In genomic region chr22:19884161-19884953, GRCh38 we compare ENCODE assay signal across 1 cellular context.
TF ChIP-seq lines count a peak whose summit lies in the region.

No MANE protein-coding gene starts in this region.

TF ChIP-seq in K562, 482 proteins besides CTCF, POLR2A, EP300 and RAD21:
- TF ChIP-seq, protein P1, sequence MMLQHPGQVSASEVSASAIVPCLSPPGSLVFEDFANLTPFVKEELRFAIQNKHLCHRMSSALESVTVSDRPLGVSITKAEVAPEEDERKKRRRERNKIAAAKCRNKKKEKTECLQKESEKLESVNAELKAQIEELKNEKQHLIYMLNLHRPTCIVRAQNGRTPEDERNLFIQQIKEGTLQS (IDR thresholded peaks at IDR 0.05) = no peak
- TF ChIP-seq, protein P1 (CRISPR knock-in tag; conservative IDR thresholded peaks at IDR 0.05) = no peak
- TF ChIP-seq ARID2 (IDR thresholded peaks at IDR 0.05) = no peak
- no peak for TF ChIP-seq MCM2 (IDR thresholded peaks at IDR 0.05; ENCODE audit: low read depth)
- 0 out of 2 replicates have a peak, but pooled peaks have one; percentile 38 for TF ChIP-seq SRSF3 (IDR thresholded peaks at IDR 0.05; ENCODE audit: insufficient read depth, low read length)
- TF ChIP-seq, protein P2, sequence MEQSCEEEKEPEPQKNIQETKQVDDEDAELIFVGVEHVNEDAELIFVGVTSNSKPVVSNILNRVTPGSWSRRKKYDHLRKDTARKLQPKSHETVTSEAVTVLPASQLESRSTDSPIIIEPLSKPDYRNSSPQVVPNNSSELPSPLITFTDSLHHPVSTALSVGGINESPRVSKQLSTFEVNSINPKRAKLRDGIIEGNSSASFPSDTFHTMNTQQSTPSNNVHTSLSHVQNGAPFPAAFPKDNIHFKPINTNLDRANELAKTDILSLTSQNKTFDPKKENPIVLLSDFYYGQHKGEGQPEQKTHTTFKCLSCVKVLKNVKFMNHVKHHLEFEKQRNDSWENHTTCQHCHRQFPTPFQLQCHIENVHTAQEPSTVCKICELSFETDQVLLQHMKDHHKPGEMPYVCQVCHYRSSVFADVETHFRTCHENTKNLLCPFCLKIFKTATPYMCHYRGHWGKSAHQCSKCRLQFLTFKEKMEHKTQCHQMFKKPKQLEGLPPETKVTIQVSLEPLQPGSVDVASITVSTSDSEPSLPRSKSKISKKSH (CRISPR knock-in tag; IDR thresholded peaks at IDR 0.05) = no peak
- TF ChIP-seq THAP12 (CRISPR knock-in tag; IDR thresholded peaks at IDR 0.05) = 0 out of 2 replicates have a peak, but pooled peaks have one; percentile 7
- TF ChIP-seq ATF7 (IDR thresholded peaks at IDR 0.05) = no peak
- peak; percentile 24 for TF ChIP-seq PRMT5 (CRISPR knock-in tag; IDR thresholded peaks at IDR 0.05)
- TF ChIP-seq NCOA6 (IDR thresholded peaks at IDR 0.05) = no peak
- TF ChIP-seq MLX (CRISPR knock-in tag; conservative IDR thresholded peaks at IDR 0.05) = 0 out of 4 replicates have a peak, but pooled peaks of 1 of the 2 experiments have one; percentile 16
- TF ChIP-seq, protein P3, sequence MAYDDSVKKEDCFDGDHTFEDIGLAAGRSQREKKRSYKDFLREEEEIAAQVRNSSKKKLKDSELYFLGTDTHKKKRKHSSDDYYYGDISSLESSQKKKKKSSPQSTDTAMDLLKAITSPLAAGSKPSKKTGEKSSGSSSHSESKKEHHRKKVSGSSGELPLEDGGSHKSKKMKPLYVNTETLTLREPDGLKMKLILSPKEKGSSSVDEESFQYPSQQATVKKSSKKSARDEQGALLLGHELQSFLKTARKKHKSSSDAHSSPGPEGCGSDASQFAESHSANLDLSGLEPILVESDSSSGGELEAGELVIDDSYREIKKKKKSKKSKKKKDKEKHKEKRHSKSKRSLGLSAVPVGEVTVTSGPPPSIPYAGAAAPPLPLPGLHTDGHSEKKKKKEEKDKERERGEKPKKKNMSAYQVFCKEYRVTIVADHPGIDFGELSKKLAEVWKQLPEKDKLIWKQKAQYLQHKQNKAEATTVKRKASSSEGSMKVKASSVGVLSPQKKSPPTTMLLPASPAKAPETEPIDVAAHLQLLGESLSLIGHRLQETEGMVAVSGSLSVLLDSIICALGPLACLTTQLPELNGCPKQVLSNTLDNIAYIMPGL (CRISPR knock-in tag; IDR thresholded peaks at IDR 0.05) = no peak
- TF ChIP-seq CHD7 (IDR thresholded peaks at IDR 0.05; ENCODE audit: low read depth, low read length) = peak; percentile 53
- TF ChIP-seq TEAD4 (IDR thresholded peaks at IDR 0.05; ENCODE audit: low read length) = no peak
- no peak for TF ChIP-seq TEAD4 (CRISPR knock-in tag; IDR thresholded peaks at IDR 0.05; ENCODE audit: borderline replicate concordance)
